24 cellular contexts compared by ENCODE assay signal in genomic region chr1:9605946-9606455, GRCh38.
"Had no signal": no experiment of that assay in that cellular context is flagged by ENCODE, and none has a peak within 500 bp of the region (broad histone marks: within the 10 kb centered on the region; RNA-seq: fewer than 3 reads in every experiment).

No MANE protein-coding gene starts in this region.

- H3K4me3 ChIP-seq: left lung, lower lobe of right lung, psoas muscle, skin epidermis, stomach, testis, thyroid gland, transverse colon, upper lobe of left lung, vagina had no signal

- H3K9me3 ChIP-seq: left lung, lower lobe of right lung, psoas muscle, stomach, testis, thyroid gland, transverse colon, upper lobe of left lung, vagina had no signal

- ATAC-seq: left colon; left lung; lower lobe of right lung; sciatic nerve; stimulated activated naive B cell treated with anti-CD40 and anti-IgM and Interleukin-4, amounts not matched to agents 10 μg/mL and 1 μg/mL and 100 μg/mL, for 72 hours; stimulated activated naive CD8-positive, alpha-beta T cell treated with anti-CD3 and anti-CD28 coated beads, Interleukin-15, Interleukin-2, amounts not matched to agents 100 U/mL and 50 U/mL, for 24 hours had no signal

- H2AFZ ChIP-seq: parathyroid adenoma had no signal

- H3K27ac Mint-ChIP-seq: nephron; stimulated activated naive B cell treated with anti-CD40 and anti-IgM and Interleukin-4, amounts not matched to agents 10 μg/mL and 1 μg/mL and 100 μg/mL, for 72 hours had no signal

- H3K4me1 ChIP-seq: left lung, lower lobe of right lung, parathyroid adenoma, stomach, testis, thyroid gland, transverse colon, upper lobe of left lung, vagina had no signal

- H3K4me3 Mint-ChIP-seq: nephron; stimulated activated naive B cell treated with anti-CD40 and anti-IgM and Interleukin-4, amounts not matched to agents 10 μg/mL and 1 μg/mL and 100 μg/mL, for 72 hours had no signal

- FAIRE-seq: keratinocyte had no signal

- DNase-seq: hippocampal formation; left colon; lower lobe of right lung; mammary epithelial cell; mesenchymal stem cell; psoas muscle; stimulated activated CD4-positive, alpha-beta T cell treated with anti-CD3 and anti-CD28 coated beads, Interleukin-12 subunit alpha, Interleukin-12 subunit beta, amount 100 ng/mL, for 4 hours; stimulated activated CD4-positive, alpha-beta T cell treated with anti-CD3 and anti-CD28 coated beads, Interleukin-15, amount 100 ng/mL, for 24 hours; stimulated activated CD4-positive, alpha-beta T cell treated with anti-CD3 and anti-CD28 coated beads, Interleukin-2, amount 100 ng/mL, for 24 hours; stimulated activated CD4-positive, alpha-beta T cell treated with anti-CD3 and anti-CD28 coated beads, Interleukin-4, amount 100 ng/mL, for 1 hour; stimulated activated naive B cell treated with anti-CD40 and anti-IgM and Interleukin-4, amounts not matched to agents 10 μg/mL and 1 μg/mL and 100 μg/mL, for 72 hours; stimulated activated naive CD8-positive, alpha-beta T cell treated with anti-CD3 and anti-CD28 coated beads, Interleukin-15, Interleukin-2, amounts not matched to agents 100 U/mL and 50 U/mL, for 24 hours; stomach; thyroid gland; transverse colon had no signal

- H3K9me3 Mint-ChIP-seq: nephron; stimulated activated naive B cell treated with anti-CD40 and anti-IgM and Interleukin-4, amounts not matched to agents 10 μg/mL and 1 μg/mL and 100 μg/mL, for 72 hours had no signal

- H3K27me3 ChIP-seq: left lung, stomach, testis, thyroid gland, transverse colon, upper lobe of left lung, vagina had no signal

- H3K27ac ChIP-seq: left lung, lower lobe of right lung, parathyroid adenoma, psoas muscle, skin epidermis, stomach, testis, thyroid gland, transverse colon, upper lobe of left lung, vagina had no signal

- H3K79me2 ChIP-seq: parathyroid adenoma had no signal

- H3K9ac ChIP-seq: parathyroid adenoma had no signal

- H3K27me3 Mint-ChIP-seq: stimulated activated naive B cell treated with anti-CD40 and anti-IgM and Interleukin-4, amounts not matched to agents 10 μg/mL and 1 μg/mL and 100 μg/mL, for 72 hours had no signal
